Comparison of ENCODE assay signal across 8 cellular contexts in genomic region chr3:125520563-125520919, GRCh38. TPM values are rescaled to one million over a fixed set of nuclear protein-coding genes. Genes with fewer than 3 reads are reported as not detected.
DNase-seq lines count a peak whose midpoint lies in the region; ATAC-seq and TF ChIP-seq lines count a peak whose summit lies in the region.
"Not testable (repeated sequence)": the region's sequence is repeated elsewhere in the genome, so short reads cannot be mapped to it uniquely, and the experiment has no call there.

No MANE protein-coding gene starts in this region.

- H3K9me3 ChIP-seq in HCT116 (ENCODE audit: control insufficient read depth in 1 of 2, insufficient read depth in 1 of 2, low read depth in 1 of 2, low read length in 2 of 2); SJSA1 (replicated peaks); ectodermal cell (ENCODE audit: control insufficient read depth, low read length); naive thymus-derived CD4-positive, alpha-beta T cell (ENCODE audit: control insufficient read depth in 2 of 3, low read length in 3 of 3); smooth muscle cell (replicated peaks; ENCODE audit: low read depth): not testable (repeated sequence)

- ATAC-seq in HCT116; naive thymus-derived CD4-positive, alpha-beta T cell: not testable (repeated sequence)

- H3K27me3 ChIP-seq in HCT116 (ENCODE audit: insufficient read depth, low read length); SJSA1 (replicated peaks); ectodermal cell (ENCODE audit: control insufficient read depth, insufficient read depth, low read length, poor library complexity, severe bottlenecking); naive thymus-derived CD4-positive, alpha-beta T cell (ENCODE audit: control insufficient read depth in 2 of 2, insufficient read depth in 2 of 2, low read length in 2 of 2); smooth muscle cell (ENCODE audit: low read depth): not testable (repeated sequence)

- intact Hi-C loops in HCT116 (cut with micrococcal nuclease), result not testable (repeated sequence)
- intact Hi-C loops in naive thymus-derived CD4-positive, alpha-beta T cell (cut with micrococcal nuclease), result loop anchor here (1.0 to 5.0 kb wide), 5 partner anchors 75 to 468 kb away; partner anchors contain the start of genes OSBPL11 (in 2 of the 2), ZNF148 (in 2 of the 2) and HEG1 (in 1 of the 2)

- peak overlapping the region; percentile 59; the same call in 1 of the 2 replicates for H3K27ac ChIP-seq in HCT116 (ENCODE audit: low read depth, low read length)
- not testable (repeated sequence) for H3K27ac ChIP-seq in SJSA1
- peak overlapping the region; percentile 85 for H3K27ac ChIP-seq in ectodermal cell (ENCODE audit: insufficient read depth, low read depth, low read length, poor library complexity, severe bottlenecking)
- H3K27ac ChIP-seq in naive thymus-derived CD4-positive, alpha-beta T cell (ENCODE audit: low read depth, low read length), result peak overlapping the region; percentile 87
- H3K27ac ChIP-seq in smooth muscle cell (ENCODE audit: low read depth), result peak overlapping the region; percentile 73

- not testable (repeated sequence) for H3F3A ChIP-seq in smooth muscle cell (ENCODE audit: low read depth)

- WGBS in ectodermal cell, 2 experiments, result 81 to 87% methylated on average over 11 to 15 of the region's 15 CpGs
- 90% methylated on average over 15 of the region's 15 CpGs for WGBS in smooth muscle cell (ENCODE audit: low lambda C conversion rate)

- H2AFZ ChIP-seq in HCT116 (ENCODE audit: low read depth, low read length, poor library complexity, severe bottlenecking) (peak overlapping the region; percentile 93), smooth muscle cell (ENCODE audit: low read depth) (peak overlapping the region; percentile 96)

- H3K27me3 Mint-ChIP-seq in activated naive CD8-positive, alpha-beta T cell; naive thymus-derived CD4-positive, alpha-beta T cell: not testable (repeated sequence)

- H4K20me1 ChIP-seq in HCT116 (ENCODE audit: insufficient read depth), result not testable (repeated sequence)
- H4K20me1 ChIP-seq in smooth muscle cell (ENCODE audit: low read depth), result peaks cover 14% of the 10 kb centered on the region

- peaks cover 36% of the 10 kb centered on the region for H3K4me1 Mint-ChIP-seq in activated naive CD8-positive, alpha-beta T cell (ENCODE audit: low read depth)
- H3K4me1 Mint-ChIP-seq in naive thymus-derived CD4-positive, alpha-beta T cell, result peaks cover 18 to 47% (median 35%) of the 10 kb centered on the region in 7 donors

- TSS peak; percentile 64 for BruUV-seq in HCT116 (replicated peaks; lab: Mats Ljungman, UMichigan)

- H3K9ac ChIP-seq in HCT116 (ENCODE audit: low read length) (peak overlapping the region; percentile 86), smooth muscle cell (ENCODE audit: low read depth) (peak overlapping the region; percentile 75)

- H3K4me3 Mint-ChIP-seq in activated naive CD8-positive, alpha-beta T cell, result peak overlapping the region; percentile 97
- H3K4me3 Mint-ChIP-seq in naive thymus-derived CD4-positive, alpha-beta T cell, result peak overlapping the region; percentile 89 to 98 (median 96)

- RAD21 ChIA-PET in HCT116 (lab: Charles Lee; ENCODE audit: low non-redundant PET in 1 of 2, low total read pairs in 2 of 2, uncharacterized antibody in 2 of 2, unreplicated experiment in 2 of 2), result not testable (repeated sequence)

- peak overlapping the region; percentile 90 for H3K27ac Mint-ChIP-seq in activated naive CD8-positive, alpha-beta T cell
- peak overlapping the region; percentile 85 to 96 (median 92) for H3K27ac Mint-ChIP-seq in naive thymus-derived CD4-positive, alpha-beta T cell

- not testable (repeated sequence) for H3K9me2 ChIP-seq in HCT116 (ENCODE audit: insufficient read depth)

- TF ChIP-seq POLR2A in HCT116 (IDR thresholded peaks at IDR 0.05; ENCODE audit: borderline replicate concordance, extremely low read depth, insufficient read depth, insufficient read length), result not testable (repeated sequence)

- POLR2A ChIA-PET in AG04449 (lab: Yijun Ruan, JAX), result not testable (repeated sequence)
- POLR2A ChIA-PET in HCT116 (lab: Charles Lee), result interaction anchor here (0.7 to 1.3 kb wide), 2 partner anchors 17 to 19 kb away, joined by 3 read pairs; no protein-coding TSS in a partner anchor
- POLR2A ChIA-PET in naive thymus-derived CD4-positive, alpha-beta T cell (lab: Charles Lee), result interaction anchor here (1.2 to 2.4 kb wide), 4 partner anchors 11 to 380 kb away, joined by 3 to 12 read pairs (median 8); partner anchors contain the start of genes OSBPL11 and ZNF148

- H3K4me1 ChIP-seq in HCT116 (ENCODE audit: control insufficient read depth in 1 of 2, insufficient read depth in 2 of 2, low read length in 2 of 2); SJSA1 (replicated peaks); ectodermal cell (ENCODE audit: control insufficient read depth, insufficient read depth, low read length); naive thymus-derived CD4-positive, alpha-beta T cell (ENCODE audit: control insufficient read depth in 2 of 2, insufficient read depth in 2 of 2, low read length in 2 of 2): not testable (repeated sequence)
- peaks cover 14% of the 10 kb centered on the region for H3K4me1 ChIP-seq in smooth muscle cell (ENCODE audit: low read depth)

- not testable (repeated sequence) for H3K36me3 Mint-ChIP-seq in activated naive CD8-positive, alpha-beta T cell; naive thymus-derived CD4-positive, alpha-beta T cell

- DNase-seq in AG04449 (ENCODE audit: low read depth, low spot score); HCT116 (ENCODE audit: low read depth, low spot score); SJSA1 (ENCODE audit: low read depth in 1 of 2, low spot score in 2 of 2); naive thymus-derived CD4-positive, alpha-beta T cell; smooth muscle cell (lab: John Stamatoyannopoulos, UW; ENCODE audit: unreplicated experiment): not testable (repeated sequence)

- not testable (repeated sequence) for TF ChIP-seq RAD21 in HCT116 (IDR thresholded peaks at IDR 0.05; ENCODE audit: low read depth)

- H3K4me3 ChIP-seq in AG04449 (ENCODE audit: low read depth, low read length) (peak overlapping the region; percentile 78), HCT116 (replicated peaks in 1 of 2; ENCODE audit: low read depth in 1 of 2, low read length in 2 of 2) (peak overlapping the region; percentile 87 to 90), SJSA1 (peak overlapping the region; percentile 74), ectodermal cell (ENCODE audit: insufficient read depth, low read depth, low read length) (peak overlapping the region; percentile 85), iPS-11a (ENCODE audit: low read depth, low read length) (peak overlapping the region; percentile 51), smooth muscle cell (peak overlapping the region; percentile 81)
- peak overlapping the region; percentile 71 for H3K4me3 ChIP-seq in naive thymus-derived CD4-positive, alpha-beta T cell (ENCODE audit: low read length)

- H3K4me2 ChIP-seq in HCT116 (ENCODE audit: low read length), result peak overlapping the region; percentile 91
- peak overlapping the region; percentile 90 for H3K4me2 ChIP-seq in smooth muscle cell

- TF ChIP-seq CTCF in AG04449 (IDR thresholded peaks at IDR 0.05; ENCODE audit: insufficient read depth, low read length, missing control alignments); HCT116 (IDR thresholded peaks at IDR 0.05 in 2 of 3, conservative IDR thresholded peaks at IDR 0.05 in 1 of 3; ENCODE audit: borderline replicate concordance in 1 of 3, insufficient read depth in 1 of 3, low read depth in 2 of 3, low read length in 2 of 3); smooth muscle cell (IDR thresholded peaks at IDR 0.05; ENCODE audit: borderline replicate concordance, insufficient read depth, poor library complexity, severe bottlenecking): not testable (repeated sequence)

- H3K36me3 ChIP-seq in HCT116 (ENCODE audit: control insufficient read depth in 1 of 2, insufficient read depth in 2 of 2, low read length in 2 of 2); ectodermal cell (ENCODE audit: control insufficient read depth, insufficient read depth, low read length); smooth muscle cell (ENCODE audit: low read depth): not testable (repeated sequence)
- H3K36me3 ChIP-seq in SJSA1, result peaks cover 29% of the 10 kb centered on the region
- H3K36me3 ChIP-seq in naive thymus-derived CD4-positive, alpha-beta T cell (ENCODE audit: control insufficient read depth in 2 of 3, insufficient read depth in 3 of 3, low read length in 3 of 3), result peaks cover 0 to 12% (median 3%) of the 10 kb centered on the region in 3 experiments

- CTCF ChIA-PET in AG04449 (lab: Yijun Ruan, JAX), result interaction anchor here (1.4 to 2.0 kb wide), 3 partner anchors 14 to 66 kb away, joined by 7 read pairs; no protein-coding TSS in a partner anchor
- CTCF ChIA-PET in HCT116 (lab: Charles Lee), result interaction anchor here (1.1 kb wide), 1 partner anchor 65 kb away, joined by 3 read pairs; no protein-coding TSS in a partner anchor
- CTCF ChIA-PET in naive thymus-derived CD4-positive, alpha-beta T cell (lab: Charles Lee), result interaction anchor here (0.6 to 1.9 kb wide), 3 partner anchors 20 to 65 kb away, joined by 3 to 8 read pairs (median 5); no protein-coding TSS in a partner anchor

- not testable (repeated sequence) for H3K9me3 Mint-ChIP-seq in activated naive CD8-positive, alpha-beta T cell (ENCODE audit: low read depth); naive thymus-derived CD4-positive, alpha-beta T cell

- H3K79me2 ChIP-seq in HCT116 (ENCODE audit: insufficient read depth, low read length) (peaks cover 26% of the 10 kb centered on the region), smooth muscle cell (ENCODE audit: low read depth) (peaks cover 49% of the 10 kb centered on the region)

RNA-seq across cellular contexts. Expression of gene SNX4, which starts 0.5 kb away (rescaled TPM):
- total RNA-seq in HCT116 (2021; ENCODE audit: unreplicated experiment) (21.1 TPM), smooth muscle cell (32.3 and 60.4 TPM in 2 replicates)
- 10.6 and 16.4 TPM in 2 replicates for polyA plus RNA-seq in HCT116 (2012)
- total RNA-seq in SJSA1 (2014; rRNA removed; shearing (Covaris generic)), result 78.2 and 86.3 TPM in 2 replicates
- 39.1 TPM for polyA plus RNA-seq in ectodermal cell (2013, experiment 1 of 4)
- 41.0 TPM for polyA plus RNA-seq in ectodermal cell (2013, experiment 2 of 4)
- 35.5 TPM for polyA plus RNA-seq in ectodermal cell (2013, experiment 3 of 4)
- 40.4 TPM for polyA plus RNA-seq in ectodermal cell (2013, experiment 4 of 4)
- total RNA-seq in naive thymus-derived CD4-positive, alpha-beta T cell, result 10 to 100 TPM; 19.3 to 31.8 (median 25.2) TPM
- polyA plus RNA-seq in naive thymus-derived CD4-positive, alpha-beta T cell, result 10 to 100 TPM; 25.7 to 29.2 TPM
- polyA plus RNA-seq in smooth muscle cell, result 20.3 and 24.6 TPM in 2 replicates
